Comparison of ENCODE assay signal across 1 cellular context in genomic region chr17:45293413-45294211, GRCh38.
TF ChIP-seq lines count a peak whose summit lies in the region.

No MANE protein-coding gene starts in this region.

TF ChIP-seq in HEK293, 187 proteins besides CTCF, POLR2A, EP300 and RAD21 (continued from another document):
- TF ChIP-seq INSM2 (tag by site-specific recombination; IDR thresholded peaks at IDR 0.05) (no peak), ZBTB17 (tag by site-specific recombination; IDR thresholded peaks at IDR 0.05) (peak; percentile 55; the same call in 1 of the 2 replicates), HIC1 (tag by site-specific recombination; IDR thresholded peaks at IDR 0.05) (peak; percentile 63; the same call in 1 of the 2 replicates), BCL11A (tag by site-specific recombination; IDR thresholded peaks at IDR 0.05; ENCODE audit: low read depth) (peak; percentile 68; the same call in 1 of the 2 replicates), ZNF341 (tag by site-specific recombination; IDR thresholded peaks at IDR 0.05; ENCODE audit: low read depth) (peak; percentile 69), ZNF416 (tag by site-specific recombination; IDR thresholded peaks at IDR 0.05) (no peak), ZNF488 (tag by site-specific recombination; IDR thresholded peaks at IDR 0.05) (no peak), ZNF394 (tag by site-specific recombination; IDR thresholded peaks at IDR 0.05; ENCODE audit: borderline replicate concordance) (peak; percentile 62; the same call in 1 of the 2 replicates), ZNF48 (tag by site-specific recombination; IDR thresholded peaks at IDR 0.05) (no peak), ZNF398 (tag by site-specific recombination; IDR thresholded peaks at IDR 0.05) (0 out of 2 replicates have a peak, but pooled peaks have one; percentile 8), ZSCAN18 (tag by site-specific recombination; IDR thresholded peaks at IDR 0.05) (no peak), ZFP69B (tag by site-specific recombination; IDR thresholded peaks at IDR 0.05) (no peak), FEZF1 (tag by site-specific recombination; IDR thresholded peaks at IDR 0.05) (no peak), ZNF514 (tag by site-specific recombination; IDR thresholded peaks at IDR 0.05) (no peak), ZNF132 (tag by site-specific recombination; IDR thresholded peaks at IDR 0.05; ENCODE audit: borderline replicate concordance) (no peak), ZNF184 (tag by site-specific recombination; IDR thresholded peaks at IDR 0.05) (no peak), GLI4 (tag by site-specific recombination; IDR thresholded peaks at IDR 0.05) (no peak), ZNF600 (tag by site-specific recombination; IDR thresholded peaks at IDR 0.05) (peak; percentile 80), ZSCAN4 (tag by site-specific recombination; IDR thresholded peaks at IDR 0.05) (peak; percentile 95), KLF16 (tag by site-specific recombination; IDR thresholded peaks at IDR 0.05) (no peak), REST (tag by site-specific recombination; IDR thresholded peaks at IDR 0.05) (peak; percentile 90), PRDM1 (tag by site-specific recombination; IDR thresholded peaks at IDR 0.05) (no peak), ZNF629 (tag by site-specific recombination; IDR thresholded peaks at IDR 0.05) (no peak), ZNF157 (tag by site-specific recombination; IDR thresholded peaks at IDR 0.05) (no peak), ZNF266 (tag by site-specific recombination; IDR thresholded peaks at IDR 0.05; ENCODE audit: low read depth) (no peak), ZNF221 (tag by site-specific recombination; IDR thresholded peaks at IDR 0.05; ENCODE audit: borderline replicate concordance) (no peak), GLIS1 (tag by site-specific recombination; IDR thresholded peaks at IDR 0.05) (0 out of 2 replicates have a peak, but pooled peaks have one; percentile 12), ZIC2 (tag by site-specific recombination; IDR thresholded peaks at IDR 0.05) (peak; percentile 46; the same call in 1 of the 2 replicates), ZNF274 (IDR thresholded peaks at IDR 0.05; ENCODE audit: low read length) (no peak), ZNF274 (tag by site-specific recombination; IDR thresholded peaks at IDR 0.05; ENCODE audit: borderline replicate concordance) (no peak)
